Comparison of ENCODE assay signal across 22 cellular contexts in the genomic region with DNA sequence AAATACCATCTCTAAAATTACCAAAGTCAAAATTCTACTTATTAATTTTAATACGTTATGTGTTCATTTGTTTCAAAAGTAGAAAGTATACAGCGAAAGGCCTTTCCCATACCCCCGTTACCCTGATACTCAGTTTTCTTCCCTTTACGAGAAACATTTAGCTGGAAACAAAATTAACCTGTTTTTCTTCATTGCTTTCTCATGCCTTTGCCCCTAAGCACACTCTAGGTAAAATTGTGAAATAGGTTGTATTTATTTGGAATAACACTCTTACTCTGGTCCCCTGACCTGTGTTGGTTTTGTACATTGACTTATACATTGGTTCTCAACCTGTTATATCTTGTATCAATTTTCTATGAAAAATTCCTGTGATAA. TPM values are rescaled to one million over a fixed set of nuclear protein-coding genes. Genes with fewer than 3 reads are reported as not detected.
DNase-seq lines count a peak whose midpoint lies in the region; ATAC-seq and TF ChIP-seq lines count a peak whose summit lies in the region.
"Had no signal": no experiment of that assay in that cellular context is flagged by ENCODE, and none has a peak within 500 bp of the region (broad histone marks: within the 10 kb centered on the region; RNA-seq: fewer than 3 reads in every experiment).

No MANE protein-coding gene starts in this region.

- 82 to 98% methylated on average over 4 of the region's 4 CpGs for WGBS in aorta, 2 donors

- H3K4me3 ChIP-seq in CD4-positive, CD25-positive, alpha-beta regulatory T cell (ENCODE audit: low read depth, low read length), result peak overlapping the region; percentile 73
- no peak overlapping the region for H3K4me3 ChIP-seq in CD4-positive, alpha-beta memory T cell (ENCODE audit: low read length in 2 of 2)
- no peak overlapping the region for H3K4me3 ChIP-seq in mucosa of descending colon
- no peak overlapping the region for H3K4me3 ChIP-seq in uterus
- no peak overlapping the region for H3K4me3 ChIP-seq in aorta (ENCODE audit: low read length in 2 of 2)
- H3K4me3 ChIP-seq: BLaER1 treated with 17β-estradiol and CSF1 and Interleukin-3, amounts not matched to agents 10 nM and 100 nM; GM23248; Peyer's patch had no signal

- H3K27me3 Mint-ChIP-seq in CD4-positive, CD25-positive, alpha-beta regulatory T cell, result no peaks in the 10 kb centered on the region
- no peaks in the 10 kb centered on the region for H3K27me3 Mint-ChIP-seq in CD4-positive, alpha-beta memory T cell
- H3K27me3 Mint-ChIP-seq in T-cell (no peaks in the 10 kb centered on the region), natural killer cell (ENCODE audit: low read depth in 2 of 2) (no peaks in the 10 kb centered on the region)
- H3K27me3 Mint-ChIP-seq: IgD-negative memory B cell had no signal

- H3K9me3 ChIP-seq in CD4-positive, CD25-positive, alpha-beta regulatory T cell (ENCODE audit: control insufficient read depth in 2 of 2, low read length in 2 of 2), result no peaks in the 10 kb centered on the region
- no peaks in the 10 kb centered on the region for H3K9me3 ChIP-seq in CD4-positive, alpha-beta memory T cell (ENCODE audit: control insufficient read depth in 1 of 2, low read length in 2 of 2)
- H3K9me3 ChIP-seq in mucosa of descending colon, result no peaks in the 10 kb centered on the region
- H3K9me3 ChIP-seq in uterus, result no peaks in the 10 kb centered on the region
- no peaks in the 10 kb centered on the region for H3K9me3 ChIP-seq in aorta (ENCODE audit: control insufficient read depth, low read length)
- H3K9me3 ChIP-seq: Peyer's patch had no signal

- peaks cover 13% of the 10 kb centered on the region for H3K36me3 ChIP-seq in CD4-positive, CD25-positive, alpha-beta regulatory T cell (ENCODE audit: control insufficient read depth, insufficient read depth, low read length)
- no peaks in the 10 kb centered on the region for H3K36me3 ChIP-seq in CD4-positive, alpha-beta memory T cell (ENCODE audit: insufficient read depth, low read length)
- no peaks in the 10 kb centered on the region for H3K36me3 ChIP-seq in mucosa of descending colon (ENCODE audit: low read depth)
- no peaks in the 10 kb centered on the region for H3K36me3 ChIP-seq in uterus
- H3K36me3 ChIP-seq in aorta (ENCODE audit: control insufficient read depth in 1 of 2, insufficient read depth in 2 of 2, low read length in 1 of 2), result no peaks in the 10 kb centered on the region
- H3K36me3 ChIP-seq: Peyer's patch had no signal

- H3K36me3 Mint-ChIP-seq in CD4-positive, CD25-positive, alpha-beta regulatory T cell, result peaks cover 23% of the 10 kb centered on the region
- H3K36me3 Mint-ChIP-seq in CD4-positive, alpha-beta memory T cell, result peaks cover 11 to 13% of the 10 kb centered on the region in 2 donors
- H3K36me3 Mint-ChIP-seq in T-cell (peaks cover 23% of the 10 kb centered on the region), natural killer cell (no peaks in the 10 kb centered on the region)

- peaks cover 0 to 3% (median 0%) of the 10 kb centered on the region in 7 donors for H3K9me3 Mint-ChIP-seq in CD4-positive, CD25-positive, alpha-beta regulatory T cell
- H3K9me3 Mint-ChIP-seq in CD4-positive, alpha-beta memory T cell, result no peaks in the 10 kb centered on the region
- H3K9me3 Mint-ChIP-seq in T-cell, result no peaks in the 10 kb centered on the region
- no peaks in the 10 kb centered on the region for H3K9me3 Mint-ChIP-seq in natural killer cell
- H3K9me3 Mint-ChIP-seq: IgD-negative memory B cell had no signal

- CTCF ChIA-PET in CD4-positive, alpha-beta memory T cell (lab: Charles Lee; ENCODE audit: partially characterized antibody), result interaction anchor here (3.1 kb wide), 1 partner anchor 20 kb away, joined by 10 read pairs; no protein-coding TSS in a partner anchor
- CTCF ChIA-PET in T-cell (lab: Charles Lee), result interaction anchor here in 1 of 2 donors (1.3 kb wide), 1 partner anchor 20 kb away, joined by 4 read pairs; no protein-coding TSS in a partner anchor

- H3K27ac Mint-ChIP-seq in CD4-positive, CD25-positive, alpha-beta regulatory T cell, result peak overlapping the region; percentile 23 to 88 (median 71)
- peak overlapping the region in 4 of 7 donors; percentile 20 to 89 (median 50) for H3K27ac Mint-ChIP-seq in CD4-positive, alpha-beta memory T cell
- H3K27ac Mint-ChIP-seq in T-cell (peak overlapping the region; percentile 59 to 75), natural killer cell (peak overlapping the region; percentile 87 to 93)
- H3K27ac Mint-ChIP-seq: IgD-negative memory B cell had no signal

- POLR2A ChIA-PET in CD4-positive, alpha-beta memory T cell (lab: Charles Lee; ENCODE audit: partially characterized antibody), result interaction anchor here (0.6 to 4.9 kb wide), 7 partner anchors 20 to 375 kb away, joined by 3 to 51 read pairs (median 4); partner anchors contain the start of genes GLCCI1 and UMAD1
- POLR2A ChIA-PET in T-cell (lab: Charles Lee), result interaction anchor here (0.5 to 0.6 kb wide), 2 partner anchors 63 to 268 kb away, joined by 3 read pairs; no protein-coding TSS in a partner anchor

- peaks cover 42% of the 10 kb centered on the region for H3K4me1 ChIP-seq in CD4-positive, CD25-positive, alpha-beta regulatory T cell (ENCODE audit: control insufficient read depth, insufficient read depth, low read length, poor library complexity, severe bottlenecking)
- peaks cover 44% of the 10 kb centered on the region for H3K4me1 ChIP-seq in CD4-positive, alpha-beta memory T cell (ENCODE audit: insufficient read depth, low read length)
- H3K4me1 ChIP-seq in mucosa of descending colon (ENCODE audit: low read depth) (no peaks in the 10 kb centered on the region), uterus (no peaks in the 10 kb centered on the region), aorta (ENCODE audit: control insufficient read depth in 1 of 2, insufficient read depth in 2 of 2, low read length in 2 of 2) (no peaks in the 10 kb centered on the region)
- H3K4me1 ChIP-seq: Peyer's patch had no signal

- TF ChIP-seq POLR2A in uterus (IDR thresholded peaks at IDR 0.05), result no peak

- DNase-seq in CD4-positive, CD25-positive, alpha-beta regulatory T cell, result no peak
- no peak for DNase-seq in CD4-positive, alpha-beta memory T cell
- DNase-seq in T-cell (no peak), natural killer cell (no peak), mucosa of descending colon (no peak), uterus (no peak), aorta (no peak)
- DNase-seq: COR-L47, DMS 273 treated with DMSO at 0.1 percent for 48 hours, GDM1, GM23248, Kasumi-1, MM.1S, NCI-H1092, NCI-H146, NCI-H2029 treated with DMSO at 0.1 percent for 48 hours, NCI-H2171 treated with DMSO at 0.1 percent for 48 hours, NCI-H446 treated with DMSO at 0.1 percent for 48 hours, Peyer's patch had no signal

- no peak for TF ChIP-seq CTCF in natural killer cell (IDR thresholded peaks at IDR 0.05)
- no peak for TF ChIP-seq CTCF in mucosa of descending colon (IDR thresholded peaks at IDR 0.05)
- no peak for TF ChIP-seq CTCF in uterus (IDR thresholded peaks at IDR 0.05)

- no peak for ATAC-seq in CD4-positive, CD25-positive, alpha-beta regulatory T cell (ENCODE audit: low read depth in 2 of 2)
- no peak for ATAC-seq in T-cell (replicated peaks in 1 of 4)
- no peak for ATAC-seq in natural killer cell
- no peak for ATAC-seq in mucosa of descending colon
- ATAC-seq in aorta (ENCODE audit: low FRiP score), result no peak
- ATAC-seq: HCT116 had no signal

- peak overlapping the region; percentile 33 to 74 (median 61) for H3K4me3 Mint-ChIP-seq in CD4-positive, CD25-positive, alpha-beta regulatory T cell
- peak overlapping the region in 5 of 8 donors; percentile 6 to 59 (median 40) for H3K4me3 Mint-ChIP-seq in CD4-positive, alpha-beta memory T cell
- H3K4me3 Mint-ChIP-seq in T-cell, result no peak overlapping the region
- peak overlapping the region; percentile 55 for H3K4me3 Mint-ChIP-seq in natural killer cell

- intact Hi-C loops in CD4-positive, alpha-beta memory T cell (cut with micrococcal nuclease), result loop anchor here (2.0 to 5.0 kb wide), 2 partner anchors 17 to 43 kb away; no protein-coding TSS in a partner anchor
- intact Hi-C loops in natural killer cell (cut with micrococcal nuclease), result loop anchor here (2.0 kb wide), 2 partner anchors 45 to 113 kb away; no protein-coding TSS in a partner anchor
- intact Hi-C loops in mucosa of descending colon (cut with DNase I, micrococcal nuclease), result no loop called here
- intact Hi-C loops in uterus (cut with DNase I; ENCODE audit: low total_unique reads), result no loop called here
- intact Hi-C loops in aorta (cut with DNase I), result no loop called here

- H3K27me3 ChIP-seq in CD4-positive, CD25-positive, alpha-beta regulatory T cell (ENCODE audit: control insufficient read depth, insufficient read depth, low read length), result no peaks in the 10 kb centered on the region
- H3K27me3 ChIP-seq in CD4-positive, alpha-beta memory T cell (ENCODE audit: insufficient read depth, low read length), result no peaks in the 10 kb centered on the region
- no peaks in the 10 kb centered on the region for H3K27me3 ChIP-seq in uterus
- H3K27me3 ChIP-seq in aorta (ENCODE audit: control insufficient read depth in 1 of 2, insufficient read depth in 2 of 2, low read length in 1 of 2), result no peaks in the 10 kb centered on the region
- H3K27me3 ChIP-seq: BLaER1 treated with 17β-estradiol and CSF1 and Interleukin-3, amounts not matched to agents 10 nM and 100 nM; Peyer's patch had no signal

- peaks cover 50 to 74% (median 63%) of the 10 kb centered on the region in 4 donors for H3K4me1 Mint-ChIP-seq in CD4-positive, CD25-positive, alpha-beta regulatory T cell
- H3K4me1 Mint-ChIP-seq in CD4-positive, alpha-beta memory T cell, result peaks cover 34 to 52% (median 43%) of the 10 kb centered on the region in 4 donors
- H3K4me1 Mint-ChIP-seq in T-cell (peaks cover 45 to 52% (median 50%) of the 10 kb centered on the region in 3 donors), natural killer cell (peaks cover 50 to 61% of the 10 kb centered on the region in 2 donors)

- peak overlapping the region; percentile 78 for H3K27ac ChIP-seq in CD4-positive, CD25-positive, alpha-beta regulatory T cell (ENCODE audit: insufficient read depth, low read length, poor library complexity, severe bottlenecking)
- H3K27ac ChIP-seq in CD4-positive, alpha-beta memory T cell (ENCODE audit: low read depth, low read length), result no peak overlapping the region
- H3K27ac ChIP-seq in uterus (no peak overlapping the region), aorta (ENCODE audit: low read depth in 1 of 2, low read length in 2 of 2) (no peak overlapping the region)
- H3K27ac ChIP-seq: BLaER1 treated with 17β-estradiol and CSF1 and Interleukin-3, amounts not matched to agents 10 nM and 100 nM; GM23248; Peyer's patch had no signal

RNA-seq across cellular contexts. Expression of gene GLCCI1, which starts 47.1 kb away (rescaled TPM):
- total RNA-seq in CD4-positive, CD25-positive, alpha-beta regulatory T cell, result 88.1 TPM
- 10 to 100 TPM; 12.6 to 36.7 (median 23.7) TPM for polyA plus RNA-seq in CD4-positive, CD25-positive, alpha-beta regulatory T cell
- total RNA-seq in CD4-positive, alpha-beta memory T cell, result 10 to 100 TPM; 46.7 to 49.7 TPM
- polyA plus RNA-seq in CD4-positive, alpha-beta memory T cell, result 10 to 100 TPM; 10.4 to 21.9 TPM
- 10 to 100 TPM; 30.6 to 51.5 (median 38.0) TPM for total RNA-seq in T-cell
- total RNA-seq in natural killer cell, result 100 to 1,000 TPM in 1 of 3 donors, 10 to 100 TPM in 2; 70.5 to 132 (median 79.6) TPM
- total RNA-seq in mucosa of descending colon, result 10 to 100 TPM in 2 of 3 donors, 1 to 10 TPM in 1; 9.2 to 14.0 (median 12.3) TPM
- total RNA-seq in uterus, result 10 to 100 TPM in 2 of 4 donors, 1 to 10 TPM in 2; 2.9 to 21.6 (median 9.0) TPM
- total RNA-seq in aorta, result 10 to 100 TPM in 1 of 2 donors, 1 to 10 TPM in 1; 8.4 to 12.0 TPM
- 1 to 10 TPM; 2.1 to 7.5 TPM for polyA plus RNA-seq in aorta

Comparison
In these comparisons a context has a peak if more than half of its experiments do, and no peak if none do; other contexts are left out.
1. H3K4me3 Mint-ChIP-seq: peak in CD4-positive, CD25-positive, alpha-beta regulatory T cell (4 of 4), CD4-positive, alpha-beta memory T cell (5 of 8) and natural killer cell (single experiment); none in T-cell (0 of 3).
2. intact Hi-C loops: an anchor here in CD4-positive, alpha-beta memory T cell (2.0 to 5.0 kb wide) and natural killer cell (2.0 kb wide); none called in mucosa of descending colon, uterus and aorta.
3. Peak in every context shown above with its lines, with median percentiles within 50 percentile points of each other: H3K27ac Mint-ChIP-seq.